15 cellular contexts compared by ENCODE assay signal in genomic region chr10:59648711-59649201, GRCh38.
DNase-seq lines count a peak whose midpoint lies in the region; TF ChIP-seq lines count a peak whose summit lies in the region.
"Had no signal": no experiment of that assay in that cellular context is flagged by ENCODE, and none has a peak within 500 bp of the region (broad histone marks: within the 10 kb centered on the region; RNA-seq: fewer than 3 reads in every experiment).

No MANE protein-coding gene starts in this region.

- intact Hi-C loops in adrenal gland (cut with DNase I) (no loop called here), thyroid gland (cut with DNase I) (no loop called here)

- no peak for TF ChIP-seq CTCF in adrenal gland (IDR thresholded peaks at IDR 0.05)
- peak in 2 of 6 experiments; percentile 5 to 9 for TF ChIP-seq CTCF in thyroid gland (IDR thresholded peaks at IDR 0.05)

- H3K9me3 ChIP-seq in adrenal gland (replicated peaks in 1 of 3) (peaks cover 0 to 16% (median 7%) of the 10 kb centered on the region in 3 donors), thyroid gland (no peaks in the 10 kb centered on the region)
- H3K9me3 ChIP-seq in effector memory CD4-positive, alpha-beta T cell (ENCODE audit: control insufficient read depth, low read length) = peaks cover 4% of the 10 kb centered on the region

- H3K4me1 ChIP-seq in adrenal gland (replicated peaks in 1 of 2) (peaks cover 0 to 24% of the 10 kb centered on the region in 2 donors), thyroid gland (peaks cover 23 to 29% of the 10 kb centered on the region in 2 donors)
- no peaks in the 10 kb centered on the region for H3K4me1 ChIP-seq in effector memory CD4-positive, alpha-beta T cell (ENCODE audit: control insufficient read depth, insufficient read depth, low read length, poor library complexity, severe bottlenecking)

- TF ChIP-seq POLR2A in adrenal gland (IDR thresholded peaks at IDR 0.05) = no peak
- TF ChIP-seq POLR2A in thyroid gland (IDR thresholded peaks at IDR 0.05) = no peak

- H3K4me3 ChIP-seq in adrenal gland = no peak overlapping the region
- H3K4me3 ChIP-seq in thyroid gland (replicated peaks in 1 of 3) = no peak overlapping the region
- no peak overlapping the region for H3K4me3 ChIP-seq in effector memory CD4-positive, alpha-beta T cell (ENCODE audit: insufficient read depth, low read depth, low read length, poor library complexity, severe bottlenecking)
- H3K4me3 ChIP-seq: SK-N-MC had no signal

- H3K36me3 ChIP-seq in adrenal gland (replicated peaks in 1 of 2) = peaks cover 0 to 3% of the 10 kb centered on the region in 2 donors
- H3K36me3 ChIP-seq in thyroid gland = no peaks in the 10 kb centered on the region
- H3K36me3 ChIP-seq in effector memory CD4-positive, alpha-beta T cell (ENCODE audit: control insufficient read depth, insufficient read depth, low read length) = no peaks in the 10 kb centered on the region

- WGBS in adrenal gland, 4 donors = 35 to 52% (median 42%) methylated on average over 7 of the region's 7 CpGs
- WGBS in thyroid gland, 2 donors = 17 to 22% methylated on average over 7 of the region's 7 CpGs

- H3K27me3 ChIP-seq in adrenal gland (no peaks in the 10 kb centered on the region), thyroid gland (no peaks in the 10 kb centered on the region)
- H3K27me3 ChIP-seq in effector memory CD4-positive, alpha-beta T cell (replicated peaks; ENCODE audit: control insufficient read depth, insufficient read depth, low read length, poor library complexity, severe bottlenecking) = no peaks in the 10 kb centered on the region

- peak; percentile 3 for DNase-seq in NCI-H2227 treated with DMSO at 0.1 percent for 48 hours (lab: John Stamatoyannopoulos, UW)
- no peak for DNase-seq in NCI-H2227 (lab: John Stamatoyannopoulos, UW; ENCODE audit: unreplicated experiment)
- peak in 5 of 7 donors; percentile 27 to 50 (median 41) for DNase-seq in adrenal gland
- peak; percentile 34 for DNase-seq in iPS-NIHi7 (ENCODE audit: extremely low spot score)
- peak; percentile 75 to 78 for DNase-seq in thyroid gland
- DNase-seq in NCI-H1092 treated with DMSO at 0.1 percent for 48 hours (lab: John Stamatoyannopoulos, UW) = no peak
- no peak for DNase-seq in stimulated activated CD4-positive, alpha-beta T cell treated with anti-CD3 and anti-CD28 coated beads, Interleukin-2, amount 100 ng/mL, for 48 hours
- DNase-seq in effector memory CD4-positive, alpha-beta T cell = no peak
- DNase-seq: ACHN; activated CD4-positive, alpha-beta T cell treated with anti-CD3 and anti-CD28 coated beads for 48 hours; activated naive CD4-positive, alpha-beta T cell treated with anti-CD3 and anti-CD28 coated beads, Interleukin-2, amount 10 ng/mL, durations not matched to agents 7 days and 5 days; DND-41; effector CD4-positive, alpha-beta T cell; NCI-H226 had no signal

- H3K27ac ChIP-seq in adrenal gland (peak overlapping the region in 4 of 5 donors; percentile 39 to 76 (median 55)), thyroid gland (peak overlapping the region; percentile 75 to 91 (median 89))
- no peak overlapping the region for H3K27ac ChIP-seq in effector memory CD4-positive, alpha-beta T cell (ENCODE audit: insufficient read depth, low read length, poor library complexity, severe bottlenecking)
- H3K27ac ChIP-seq: SK-N-MC had no signal

Comparison
In these comparisons a context has a peak if more than half of its experiments do, and no peak if none do; other contexts are left out.
1. DNase-seq: peak in NCI-H2227 treated with DMSO at 0.1 percent for 48 hours (single experiment), adrenal gland (5 of 7), iPS-NIHi7 (single experiment) and thyroid gland (2 of 2); none in NCI-H2227 (single experiment), NCI-H1092 treated with DMSO at 0.1 percent for 48 hours (single experiment), stimulated activated CD4-positive, alpha-beta T cell treated with anti-CD3 and anti-CD28 coated beads, Interleukin-2, amount 100 ng/mL, for 48 hours (0 of 2) and effector memory CD4-positive, alpha-beta T cell (0 of 3).